27 cellular contexts compared by ENCODE assay signal in the genomic region with DNA sequence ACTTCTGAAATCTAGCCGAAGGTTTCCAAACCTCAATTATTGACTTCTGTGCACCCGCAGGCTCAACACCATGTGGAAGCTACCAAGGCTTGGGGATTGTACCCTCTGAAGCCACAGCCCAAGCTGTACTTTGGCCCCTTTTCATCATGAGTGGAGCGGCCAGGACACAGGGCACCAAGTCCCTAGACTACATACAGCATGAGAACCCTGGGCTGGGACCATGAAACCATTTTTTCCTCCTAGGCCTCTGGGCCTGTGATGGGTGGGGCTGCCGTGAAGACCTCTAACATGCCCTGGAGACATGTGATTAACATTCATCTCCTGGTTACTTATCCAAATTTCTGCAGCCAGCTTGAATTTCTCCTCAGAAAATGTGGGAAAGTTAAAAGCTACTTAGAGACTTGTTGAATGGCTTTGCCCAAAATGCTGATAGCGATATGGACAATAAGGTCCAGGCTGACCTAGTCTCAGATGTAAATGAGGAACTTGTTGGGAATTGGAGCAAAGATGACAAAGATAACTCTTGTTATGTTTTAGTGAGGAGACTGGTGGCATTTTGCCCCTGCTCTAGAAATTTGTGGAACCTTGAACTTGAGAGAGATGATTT.
"Had no signal": no experiment of that assay in that cellular context is flagged by ENCODE, and none has a peak within 500 bp of the region (broad histone marks: within the 10 kb centered on the region; RNA-seq: fewer than 3 reads in every experiment).

No MANE protein-coding gene starts in this region.

- H3K9me3 ChIP-seq: ascending aorta, SK-N-SH had no signal

- H3K4me3 ChIP-seq: ascending aorta, body of pancreas, coronary artery, SJCRH30 had no signal

- H3K4me1 ChIP-seq: ascending aorta, body of pancreas, SJCRH30 had no signal

- H3K4me2 ChIP-seq: SK-N-SH had no signal

- ATAC-seq: activated CD4-positive, CD25-positive, alpha-beta regulatory T cell treated with anti-CD3 and anti-CD28 coated beads, Interleukin-2, amount 50 U/mL, for 24 hours; activated CD8-positive, alpha-beta T cell treated with anti-CD3 and anti-CD28 coated beads for 36 hours; body of pancreas; Panc1 had no signal

- H3K36me3 ChIP-seq: WERI-Rb-1 had no signal

- H3K27me3 ChIP-seq: ascending aorta, body of pancreas, SJCRH30 had no signal

- DNase-seq: activated CD4-positive, alpha-beta T cell treated with anti-CD3 and anti-CD28 coated beads for 4 hours; activated CD8-positive, alpha-beta memory T cell treated with anti-CD3 and anti-CD28 coated beads, Interleukin-2, amount 50 U/mL, for 4 hours; activated CD8-positive, alpha-beta T cell treated with anti-CD3 and anti-CD28 coated beads for 36 hours; activated naive CD4-positive, alpha-beta T cell treated with anti-CD3 and anti-CD28 coated beads, Interleukin-2, amount 50 U/mL, for 16 hours; activated T-cell treated with anti-CD3 and anti-CD28 coated beads, Interleukin-2, amount 50 U/mL, for 1 hour; amniotic stem cell; body of pancreas; central memory CD4-positive, alpha-beta T cell; MM.1S; NCI-H1105 treated with DMSO at 0.1 percent for 48 hours; NCI-H1436 treated with DMSO at 0.1 percent for 48 hours; NCI-H187 treated with DMSO at 0.1 percent for 48 hours; NCI-H2081 treated with DMSO at 0.1 percent for 48 hours; NCI-H446; NCI-H524; NCI-H774; Right ventricle myocardium superior; SJCRH30; SK-N-SH; T-helper 1 cell; WERI-Rb-1 had no signal

- H3K9ac ChIP-seq: SK-N-SH had no signal

- H3K27ac Mint-ChIP-seq: activated CD8-positive, alpha-beta T cell treated with anti-CD3 and anti-CD28 coated beads for 36 hours had no signal

- FAIRE-seq: bronchial epithelial cell had no signal

- H3K27ac ChIP-seq: ascending aorta, body of pancreas, coronary artery, RWPE1, SJCRH30, WERI-Rb-1 had no signal

- H3K4me3 Mint-ChIP-seq: activated CD8-positive, alpha-beta T cell treated with anti-CD3 and anti-CD28 coated beads for 36 hours had no signal
